In genomic region chr11:69588270-69588669, GRCh38 we compare ENCODE assay signal across 10 cellular contexts. TPM values are rescaled to one million over a fixed set of nuclear protein-coding genes. Genes with fewer than 3 reads are reported as not detected.
DNase-seq lines count a peak whose midpoint lies in the region; ATAC-seq, FAIRE-seq and TF ChIP-seq lines count a peak whose summit lies in the region.
"Had no signal": no experiment of that assay in that cellular context is flagged by ENCODE, and none has a peak within 500 bp of the region (broad histone marks: within the 10 kb centered on the region; RNA-seq: fewer than 3 reads in every experiment).

No MANE protein-coding gene starts in this region.

- POLR2A ChIA-PET in RWPE1 (lab: Yijun Ruan, JAX; ENCODE audit: low non-redundant PET) = no interaction called here

- no peaks in the 10 kb centered on the region for H3K27me3 ChIP-seq in small intestine (ENCODE audit: control insufficient read depth in 2 of 2, insufficient read depth in 2 of 2, low read length in 2 of 2)

- H3K9me3 ChIP-seq in small intestine (ENCODE audit: control insufficient read depth, low read depth) = no peaks in the 10 kb centered on the region

- H3K36me3 ChIP-seq in small intestine (ENCODE audit: control insufficient read depth in 2 of 2, insufficient read depth in 2 of 2, low read length in 2 of 2) = no peaks in the 10 kb centered on the region

- ATAC-seq in esophagus mucosa (peak; percentile 62), HG02938 (IDR thresholded peaks at IDR 0.05; ENCODE audit: unreplicated experiment) (no peak), GM18870 (IDR thresholded peaks at IDR 0.05; ENCODE audit: unreplicated experiment) (no peak)

- H3K4me3 ChIP-seq in GM12875 (ENCODE audit: low read depth, low read length) (no peak overlapping the region), small intestine (ENCODE audit: low read depth in 1 of 2, low read length in 2 of 2) (no peak overlapping the region)

- H3K4me1 ChIP-seq in small intestine (ENCODE audit: control insufficient read depth in 2 of 2, insufficient read depth in 1 of 2, low read depth in 1 of 2, low read length in 1 of 2) = no peaks in the 10 kb centered on the region

- CTCF ChIA-PET in RWPE1 (lab: Yijun Ruan, JAX) = interaction anchor here (0.6 to 0.8 kb wide), 3 partner anchors 15 to 323 kb away, joined by 3 to 4 read pairs (median 3); no protein-coding TSS in a partner anchor

- no peak for FAIRE-seq in small intestine (lab: Jason Lieb, UNC)
- FAIRE-seq: frontal cortex had no signal

- H3K27ac ChIP-seq in RWPE1 (no peak overlapping the region), small intestine (ENCODE audit: low read depth in 1 of 2, low read length in 1 of 2) (no peak overlapping the region)

- TF ChIP-seq CTCF in GM12875 (IDR thresholded peaks at IDR 0.05; ENCODE audit: borderline replicate concordance, insufficient read depth, low read depth, low read length) = peak; percentile 4; the same call in 1 of the 2 replicates
- no peak for TF ChIP-seq CTCF in RWPE1 (conservative IDR thresholded peaks at IDR 0.05; ENCODE audit: low read depth)

- 70 to 79% (median 73%) methylated on average over 5 of the region's 5 CpGs for WGBS in small intestine, 3 donors

- DNase-seq in RWPE1 (ENCODE audit: low spot score) = peak; percentile 49
- peak; percentile 18 for DNase-seq in small intestine
- DNase-seq in NCI-H1417 (lab: John Stamatoyannopoulos, UW) = no peak
- DNase-seq: activated naive CD8-positive, alpha-beta T cell treated with anti-CD3 and anti-CD28 coated beads, Interleukin-2, amount 10 ng/mL, durations not matched to agents 7 days and 5 days; RPMI8226 had no signal

RNA-seq across cellular contexts. Expression of gene CCND1, which starts 52.7 kb away (rescaled TPM):
- 63.7 TPM for total RNA-seq in esophagus mucosa
- 10 to 100 TPM in 1 of 3 donors, 1 to 10 TPM in 2; 6.2 to 24.6 (median 6.7) TPM for polyA plus RNA-seq in small intestine

Comparison
In these comparisons a context has a peak if more than half of its experiments do, and no peak if none do; other contexts are left out.
1. DNase-seq: peak in RWPE1 (single experiment) and small intestine (single experiment); none in NCI-H1417 (0 of 3).